In the genomic region with DNA sequence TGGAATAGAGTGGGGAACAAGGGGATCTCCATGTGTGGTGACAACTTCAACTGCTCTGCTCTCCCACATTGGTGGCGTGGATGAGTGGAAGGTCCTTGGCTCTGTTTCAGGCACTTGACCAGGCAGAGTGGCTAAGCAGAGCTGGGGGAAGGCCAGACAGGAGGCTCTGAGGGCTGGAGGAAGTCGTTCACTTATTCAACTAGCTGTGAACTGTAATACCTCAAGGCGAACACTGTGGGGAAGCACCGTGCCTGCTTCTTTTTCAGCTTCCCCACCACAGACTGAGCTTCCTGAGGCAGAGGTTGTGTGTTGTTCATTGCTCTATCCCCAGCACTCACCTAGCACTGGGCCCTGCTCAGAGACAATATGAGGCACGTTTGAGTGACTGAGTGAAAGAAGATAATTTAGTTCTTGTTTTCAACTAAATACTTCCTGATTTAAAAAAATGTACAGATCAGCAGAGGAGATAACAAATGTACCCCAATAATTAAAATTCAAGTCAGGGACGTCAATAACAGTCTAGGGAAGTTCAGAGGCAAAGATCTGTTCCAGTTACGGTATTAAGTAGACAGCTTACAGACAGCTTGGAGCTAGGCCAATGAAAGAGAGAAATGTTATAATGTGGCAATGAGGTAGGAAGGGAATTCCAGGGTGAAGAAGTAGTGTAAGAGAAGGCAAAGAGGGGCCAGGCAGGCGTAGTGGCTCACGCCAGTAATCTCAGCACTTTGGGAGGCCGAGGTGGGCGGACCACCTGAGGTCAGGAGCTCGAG, we compare ENCODE assay signal across 8 cellular contexts. TPM values are rescaled to one million over a fixed set of nuclear protein-coding genes. Genes with fewer than 3 reads are reported as not detected.
A peak's percentile ranks its signal among the peaks of the same experiment; 100 is the strongest.
DNase-seq lines count a peak whose midpoint lies in the region; ATAC-seq lines count a peak whose summit lies in the region.

No MANE protein-coding gene starts in this region.

- DNase-seq in Daoy (ENCODE audit: low read depth): peak; percentile 78
- peak; percentile 70 for DNase-seq in NCI-H460 (ENCODE audit: extremely low read depth, low read depth)
- peak; percentile 60 for DNase-seq in activated CD4-positive, CD25-positive, alpha-beta regulatory T cell treated with anti-CD3 and anti-CD28 coated beads, Interleukin-2, amount 50 U/mL, for 72 hours
- DNase-seq in central memory CD4-positive, alpha-beta T cell: peak; percentile 69
- DNase-seq in left lobe of liver (ENCODE audit: low spot score): peak; percentile 63
- DNase-seq in stimulated activated CD8-positive, alpha-beta memory T cell treated with anti-CD3 and anti-CD28 coated beads, Interleukin-12 subunit alpha, Interleukin-12 subunit beta, amount 100 ng/mL, for 4 hours (ENCODE audit: low read depth): peak; percentile 46

- ATAC-seq in HG02870 (IDR thresholded peaks at IDR 0.05; ENCODE audit: unreplicated experiment): peak; percentile 38
- ATAC-seq in left lobe of liver: peak; percentile 38
- no peak for ATAC-seq in HG03135 (IDR thresholded peaks at IDR 0.05; ENCODE audit: unreplicated experiment)

RNA-seq across cellular contexts. Expression of a gene that starts 34.7 kb away (rescaled TPM):
- 11.9 and 20.1 TPM in 2 replicates for total RNA-seq in Daoy (2014; rRNA removed; shearing (Covaris generic))
- 10.6 and 10.9 TPM in 2 replicates for total RNA-seq in NCI-H460 (2014; rRNA removed; shearing (Covaris generic))
- 19.8 and 24.7 TPM in 2 replicates for polyA plus RNA-seq in NCI-H460 (2014; cell fraction: nucleus; rRNA removed)
- 109 TPM for total RNA-seq in left lobe of liver
